Comparison of ENCODE assay signal across 26 cellular contexts in genomic region chr12:67741234-67741633, GRCh38.
"Had no signal": no experiment of that assay in that cellular context is flagged by ENCODE, and none has a peak within 500 bp of the region (broad histone marks: within the 10 kb centered on the region; RNA-seq: fewer than 3 reads in every experiment).

No MANE protein-coding gene starts in this region.

- H3K4me2 ChIP-seq: KMS-11 had no signal

- H3K4me1 Mint-ChIP-seq: T-helper 17 cell had no signal

- DNase-seq: activated CD4-positive, alpha-beta T cell treated with anti-CD3 and anti-CD28 coated beads for 48 hours; activated CD4-positive, alpha-beta T cell treated with anti-CD3 and anti-CD28 coated beads, Interleukin-2, amount 50 U/mL, for 4 hours; activated CD4-positive, CD25-positive, alpha-beta regulatory T cell treated with anti-CD3 and anti-CD28 coated beads, Interleukin-2, amount 50 U/mL, for 72 hours; activated CD8-positive, alpha-beta memory T cell treated with anti-CD3 and anti-CD28 coated beads, Interleukin-2, amount 50 U/mL, for 48 hours; activated CD8-positive, alpha-beta T cell treated with anti-CD3 and anti-CD28 coated beads, Interleukin-2, amount 10 ng/mL, durations not matched to agents 7 days and 5 days; activated T-cell treated with anti-CD3 and anti-CD28 coated beads, Interleukin-2, amount 50 U/mL, for 1 hour; amygdala; caudate nucleus; MM.1S; NCI-H1105; NCI-H1436; NCI-H1694 treated with DMSO at 0.1 percent for 48 hours; NCI-H2029 treated with DMSO at 0.1 percent for 48 hours; NCI-H510A; NCI-H526 treated with DMSO at 0.1 percent for 48 hours; NCI-H82; Peyer's patch; Right ventricle myocardium superior; T-helper 17 cell; T-helper 9 cell had no signal

- H3K9me3 ChIP-seq: breast epithelium, Peyer's patch, SJCRH30 had no signal

- H3K4me3 ChIP-seq: breast epithelium, Peyer's patch, SJCRH30 had no signal

- H3K27ac Mint-ChIP-seq: activated CD8-positive, alpha-beta T cell treated with anti-CD3 and anti-CD28 coated beads, Interleukin-2, amount 10 ng/mL, durations not matched to agents 7 days and 5 days; activated naive CD4-positive, alpha-beta T cell treated with anti-CD3 and anti-CD28 coated beads, Interleukin-2, amount 50 U/mL, for 72 hours; T-helper 17 cell; WTC11 had no signal

- H3K27ac ChIP-seq: breast epithelium, KMS-11, Peyer's patch, RWPE1, SJCRH30 had no signal

- H3K27me3 ChIP-seq: breast epithelium, Peyer's patch, SJCRH30 had no signal

- H3K4me3 Mint-ChIP-seq: activated CD8-positive, alpha-beta T cell treated with anti-CD3 and anti-CD28 coated beads, Interleukin-2, amount 10 ng/mL, durations not matched to agents 7 days and 5 days; T-helper 17 cell; WTC11 had no signal

- H3K9ac ChIP-seq: KMS-11 had no signal

- H3K27me3 Mint-ChIP-seq: T-helper 17 cell had no signal

- H3K36me3 ChIP-seq: breast epithelium, Peyer's patch, SJCRH30 had no signal

- H3K4me1 ChIP-seq: breast epithelium, Peyer's patch had no signal
